In the genomic region with DNA sequence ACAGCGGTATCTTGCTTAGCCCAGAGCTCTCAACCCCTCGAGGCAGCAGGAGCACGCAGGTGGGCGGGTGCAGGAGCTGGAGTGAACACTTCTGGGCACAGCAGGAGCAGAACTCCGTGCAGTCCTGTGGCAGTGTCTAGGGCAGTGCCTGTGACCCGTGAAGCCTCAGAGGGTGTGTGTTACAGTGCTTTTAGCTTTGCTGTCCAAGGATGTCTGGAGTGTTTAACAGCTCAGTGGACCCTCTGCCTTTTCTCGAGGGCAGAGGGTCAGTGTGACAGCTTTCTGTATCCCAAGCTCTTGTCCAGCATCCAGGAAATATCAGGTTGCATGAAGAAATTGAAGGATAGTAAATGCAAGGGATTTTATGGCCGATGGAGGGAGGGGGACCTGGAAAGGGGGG, we compare ENCODE assay signal across 10 cellular contexts. TPM values are rescaled to one million over a fixed set of nuclear protein-coding genes. Genes with fewer than 3 reads are reported as not detected.
"Had no signal": no experiment of that assay in that cellular context is flagged by ENCODE, and none has a peak within 500 bp of the region (broad histone marks: within the 10 kb centered on the region; RNA-seq: fewer than 3 reads in every experiment).

No MANE protein-coding gene starts in this region.

- H2AFZ ChIP-seq: GM23338 had no signal

- H3K4me3 ChIP-seq: GM23338, K562 had no signal

- DNase-seq: H9, HCEC 1CT, HFFc6 had no signal

- H3K4me2 ChIP-seq: GM23338 had no signal

- H3K27ac ChIP-seq: HL-60 had no signal

RNA-seq across cellular contexts. Expression of gene SSTR5, which starts 16.4 kb away (rescaled TPM):
- total RNA-seq: HFFc6, HT1080, K562 had no signal
- polyA plus RNA-seq: IgD-negative memory B cell, K562 had no signal

RNA-seq across cellular contexts. Expression of gene C1QTNF8, which starts 39.8 kb away (rescaled TPM):
- total RNA-seq: GM23338, H1, H9, HFFc6, HT1080, K562 had no signal
- polyA plus RNA-seq: GM23338, H1, HepG2, IgD-negative memory B cell, K562 had no signal
